In the genomic region with DNA sequence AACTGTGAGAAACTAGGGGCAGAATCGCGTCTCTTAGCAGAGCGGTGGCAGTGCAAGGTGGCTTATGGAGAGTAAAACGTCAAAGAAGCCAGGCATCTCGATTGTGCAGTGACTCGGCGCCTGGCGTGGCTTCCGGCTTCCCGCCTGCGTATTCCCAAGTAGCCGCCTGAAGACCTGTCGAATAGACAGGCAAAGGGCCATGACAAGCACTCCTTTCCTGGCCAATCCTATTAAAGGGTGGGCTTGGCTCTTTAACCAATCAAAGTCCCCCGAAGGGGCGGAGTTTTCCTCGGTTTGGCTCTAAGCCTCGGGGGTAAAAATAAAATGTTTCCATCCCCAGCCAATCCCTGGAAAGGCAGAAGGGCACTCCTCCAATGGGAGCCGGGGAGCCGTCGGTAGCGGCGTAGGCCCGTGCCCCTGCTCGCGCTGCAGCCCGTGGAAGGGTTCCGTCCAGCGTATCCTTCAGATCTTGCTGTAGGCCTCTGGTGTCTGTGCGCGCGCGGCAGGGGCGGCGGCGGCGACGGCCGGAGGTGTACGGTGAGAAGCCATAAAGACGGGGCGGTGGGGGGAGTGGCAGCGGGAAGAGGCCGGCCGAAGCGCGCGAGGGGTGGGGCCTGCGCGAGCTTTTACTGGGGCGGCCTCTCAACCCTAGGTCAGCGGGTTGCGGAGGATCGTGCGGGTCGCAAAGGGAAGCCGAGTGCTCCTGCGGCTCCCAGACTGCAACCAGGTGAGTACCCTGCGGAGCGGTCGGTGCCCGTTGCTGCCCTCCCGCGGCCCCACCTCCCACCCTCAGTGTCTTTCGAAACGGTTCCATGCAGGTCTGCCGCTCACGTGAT, we compare ENCODE assay signal across 1 cellular context.
TF ChIP-seq lines count a peak whose summit lies in the region.

A gene with protein sequence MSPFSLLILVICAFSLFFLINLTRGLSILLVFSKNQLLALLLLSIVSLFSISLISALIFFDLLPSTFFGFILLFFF (plus strand): TSS at position 395 of the 836 bp plus-strand sequence. CDS start 30,131 bp downstream, outside the sequence.

TF ChIP-seq in GM12878, 131 proteins besides CTCF, POLR2A, EP300 and RAD21 (continued from another document and continues in another):
- TF ChIP-seq CEBPZ (IDR thresholded peaks at IDR 0.05; ENCODE audit: low read depth, low read length) = no peak
- no peak for TF ChIP-seq MEF2B (IDR thresholded peaks at IDR 0.05; ENCODE audit: partially characterized antibody, poor library complexity, severe bottlenecking)
- TF ChIP-seq, protein P1, sequence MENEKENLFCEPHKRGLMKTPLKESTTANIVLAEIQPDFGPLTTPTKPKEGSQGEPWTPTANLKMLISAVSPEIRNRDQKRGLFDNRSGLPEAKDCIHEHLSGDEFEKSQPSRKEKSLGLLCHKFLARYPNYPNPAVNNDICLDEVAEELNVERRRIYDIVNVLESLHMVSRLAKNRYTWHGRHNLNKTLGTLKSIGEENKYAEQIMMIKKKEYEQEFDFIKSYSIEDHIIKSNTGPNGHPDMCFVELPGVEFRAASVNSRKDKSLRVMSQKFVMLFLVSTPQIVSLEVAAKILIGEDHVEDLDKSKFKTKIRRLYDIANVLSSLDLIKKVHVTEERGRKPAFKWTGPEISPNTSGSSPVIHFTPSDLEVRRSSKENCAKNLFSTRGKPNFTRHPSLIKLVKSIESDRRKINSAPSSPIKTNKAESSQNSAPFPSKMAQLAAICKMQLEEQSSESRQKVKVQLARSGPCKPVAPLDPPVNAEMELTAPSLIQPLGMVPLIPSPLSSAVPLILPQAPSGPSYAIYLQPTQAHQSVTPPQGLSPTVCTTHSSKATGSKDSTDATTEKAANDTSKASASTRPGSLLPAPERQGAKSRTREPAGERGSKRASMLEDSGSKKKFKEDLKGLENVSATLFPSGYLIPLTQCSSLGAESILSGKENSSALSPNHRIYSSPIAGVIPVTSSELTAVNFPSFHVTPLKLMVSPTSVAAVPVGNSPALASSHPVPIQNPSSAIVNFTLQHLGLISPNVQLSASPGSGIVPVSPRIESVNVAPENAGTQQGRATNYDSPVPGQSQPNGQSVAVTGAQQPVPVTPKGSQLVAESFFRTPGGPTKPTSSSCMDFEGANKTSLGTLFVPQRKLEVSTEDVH (IDR thresholded peaks at IDR 0.05; ENCODE audit: low read depth, partially characterized antibody) = no peak
- no peak for TF ChIP-seq ZNF384 (IDR thresholded peaks at IDR 0.05; ENCODE audit: borderline replicate concordance, low read depth, low read length)
- TF ChIP-seq E2F4 (IDR thresholded peaks at IDR 0.05; ENCODE audit: low read depth, low read length) = peak; percentile 71
- no peak for TF ChIP-seq RUNX3 (IDR thresholded peaks at IDR 0.05; ENCODE audit: low read length)
- no peak for TF ChIP-seq SREBF2 (IDR thresholded peaks at IDR 0.05; ENCODE audit: low read length)
- no peak for TF ChIP-seq ATF2 (IDR thresholded peaks at IDR 0.05; ENCODE audit: low read length)
- TF ChIP-seq JUND (IDR thresholded peaks at IDR 0.05; ENCODE audit: low read depth, low read length) = no peak
- TF ChIP-seq NFYA (IDR thresholded peaks at IDR 0.05; ENCODE audit: borderline replicate concordance, low read depth, low read length) = no peak
- TF ChIP-seq ZNF592 (IDR thresholded peaks at IDR 0.05) = no peak
- TF ChIP-seq RELA (IDR thresholded peaks at IDR 0.05; ENCODE audit: borderline replicate concordance, partially characterized antibody) = no peak
- TF ChIP-seq SUZ12 (IDR thresholded peaks at IDR 0.05; ENCODE audit: unreplicated experiment) = no peak
- TF ChIP-seq, protein P2, sequence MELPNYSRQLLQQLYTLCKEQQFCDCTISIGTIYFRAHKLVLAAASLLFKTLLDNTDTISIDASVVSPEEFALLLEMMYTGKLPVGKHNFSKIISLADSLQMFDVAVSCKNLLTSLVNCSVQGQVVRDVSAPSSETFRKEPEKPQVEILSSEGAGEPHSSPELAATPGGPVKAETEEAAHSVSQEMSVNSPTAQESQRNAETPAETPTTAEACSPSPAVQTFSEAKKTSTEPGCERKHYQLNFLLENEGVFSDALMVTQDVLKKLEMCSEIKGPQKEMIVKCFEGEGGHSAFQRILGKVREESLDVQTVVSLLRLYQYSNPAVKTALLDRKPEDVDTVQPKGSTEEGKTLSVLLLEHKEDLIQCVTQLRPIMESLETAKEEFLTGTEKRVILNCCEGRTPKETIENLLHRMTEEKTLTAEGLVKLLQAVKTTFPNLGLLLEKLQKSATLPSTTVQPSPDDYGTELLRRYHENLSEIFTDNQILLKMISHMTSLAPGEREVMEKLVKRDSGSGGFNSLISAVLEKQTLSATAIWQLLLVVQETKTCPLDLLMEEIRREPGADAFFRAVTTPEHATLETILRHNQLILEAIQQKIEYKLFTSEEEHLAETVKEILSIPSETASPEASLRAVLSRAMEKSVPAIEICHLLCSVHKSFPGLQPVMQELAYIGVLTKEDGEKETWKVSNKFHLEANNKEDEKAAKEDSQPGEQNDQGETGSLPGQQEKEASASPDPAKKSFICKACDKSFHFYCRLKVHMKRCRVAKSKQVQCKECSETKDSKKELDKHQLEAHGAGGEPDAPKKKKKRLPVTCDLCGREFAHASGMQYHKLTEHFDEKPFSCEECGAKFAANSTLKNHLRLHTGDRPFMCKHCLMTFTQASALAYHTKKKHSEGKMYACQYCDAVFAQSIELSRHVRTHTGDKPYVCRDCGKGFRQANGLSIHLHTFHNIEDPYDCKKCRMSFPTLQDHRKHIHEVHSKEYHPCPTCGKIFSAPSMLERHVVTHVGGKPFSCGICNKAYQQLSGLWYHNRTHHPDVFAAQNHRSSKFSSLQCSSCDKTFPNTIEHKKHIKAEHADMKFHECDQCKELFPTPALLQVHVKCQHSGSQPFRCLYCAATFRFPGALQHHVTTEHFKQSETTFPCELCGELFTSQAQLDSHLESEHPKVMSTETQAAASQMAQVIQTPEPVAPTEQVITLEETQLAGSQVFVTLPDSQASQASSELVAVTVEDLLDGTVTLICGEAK (IDR thresholded peaks at IDR 0.05; ENCODE audit: borderline replicate concordance) = peak; percentile 20; the same call in 1 of the 2 replicates
- TF ChIP-seq PML (IDR thresholded peaks at IDR 0.05; ENCODE audit: low read length) = no peak
- TF ChIP-seq, protein P3, sequence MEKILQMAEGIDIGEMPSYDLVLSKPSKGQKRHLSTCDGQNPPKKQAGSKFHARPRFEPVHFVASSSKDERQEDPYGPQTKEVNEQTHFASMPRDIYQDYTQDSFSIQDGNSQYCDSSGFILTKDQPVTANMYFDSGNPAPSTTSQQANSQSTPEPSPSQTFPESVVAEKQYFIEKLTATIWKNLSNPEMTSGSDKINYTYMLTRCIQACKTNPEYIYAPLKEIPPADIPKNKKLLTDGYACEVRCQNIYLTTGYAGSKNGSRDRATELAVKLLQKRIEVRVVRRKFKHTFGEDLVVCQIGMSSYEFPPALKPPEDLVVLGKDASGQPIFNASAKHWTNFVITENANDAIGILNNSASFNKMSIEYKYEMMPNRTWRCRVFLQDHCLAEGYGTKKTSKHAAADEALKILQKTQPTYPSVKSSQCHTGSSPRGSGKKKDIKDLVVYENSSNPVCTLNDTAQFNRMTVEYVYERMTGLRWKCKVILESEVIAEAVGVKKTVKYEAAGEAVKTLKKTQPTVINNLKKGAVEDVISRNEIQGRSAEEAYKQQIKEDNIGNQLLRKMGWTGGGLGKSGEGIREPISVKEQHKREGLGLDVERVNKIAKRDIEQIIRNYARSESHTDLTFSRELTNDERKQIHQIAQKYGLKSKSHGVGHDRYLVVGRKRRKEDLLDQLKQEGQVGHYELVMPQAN (conservative IDR thresholded peaks at IDR 0.05) = peak; percentile 11; the same call in 1 of the 2 replicates
- TF ChIP-seq GATAD2B (conservative IDR thresholded peaks at IDR 0.05; ENCODE audit: low read depth) = no peak; the same call in 1 of the 2 replicates
- TF ChIP-seq SIX5 (IDR thresholded peaks at IDR 0.05; ENCODE audit: low read depth, low read length, severe bottlenecking) = no peak
- TF ChIP-seq RCOR1 (conservative IDR thresholded peaks at IDR 0.05; ENCODE audit: low read depth, low read length) = no peak
- TF ChIP-seq IRF4 (IDR thresholded peaks at IDR 0.05; ENCODE audit: low read depth, low read length) = no peak
- TF ChIP-seq HSF1 (IDR thresholded peaks at IDR 0.05; ENCODE audit: low read depth, low read length) = no peak
- TF ChIP-seq, protein P4, sequence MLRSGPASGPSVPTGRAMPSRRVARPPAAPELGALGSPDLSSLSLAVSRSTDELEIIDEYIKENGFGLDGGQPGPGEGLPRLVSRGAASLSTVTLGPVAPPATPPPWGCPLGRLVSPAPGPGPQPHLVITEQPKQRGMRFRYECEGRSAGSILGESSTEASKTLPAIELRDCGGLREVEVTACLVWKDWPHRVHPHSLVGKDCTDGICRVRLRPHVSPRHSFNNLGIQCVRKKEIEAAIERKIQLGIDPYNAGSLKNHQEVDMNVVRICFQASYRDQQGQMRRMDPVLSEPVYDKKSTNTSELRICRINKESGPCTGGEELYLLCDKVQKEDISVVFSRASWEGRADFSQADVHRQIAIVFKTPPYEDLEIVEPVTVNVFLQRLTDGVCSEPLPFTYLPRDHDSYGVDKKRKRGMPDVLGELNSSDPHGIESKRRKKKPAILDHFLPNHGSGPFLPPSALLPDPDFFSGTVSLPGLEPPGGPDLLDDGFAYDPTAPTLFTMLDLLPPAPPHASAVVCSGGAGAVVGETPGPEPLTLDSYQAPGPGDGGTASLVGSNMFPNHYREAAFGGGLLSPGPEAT (IDR thresholded peaks at IDR 0.05; ENCODE audit: low read depth) = peak; percentile 12; the same call in 1 of the 2 replicates
- no peak for TF ChIP-seq TCF7 (IDR thresholded peaks at IDR 0.05; ENCODE audit: borderline replicate concordance)
